Comparison of ENCODE assay signal across 1 cellular context in the genomic region with DNA sequence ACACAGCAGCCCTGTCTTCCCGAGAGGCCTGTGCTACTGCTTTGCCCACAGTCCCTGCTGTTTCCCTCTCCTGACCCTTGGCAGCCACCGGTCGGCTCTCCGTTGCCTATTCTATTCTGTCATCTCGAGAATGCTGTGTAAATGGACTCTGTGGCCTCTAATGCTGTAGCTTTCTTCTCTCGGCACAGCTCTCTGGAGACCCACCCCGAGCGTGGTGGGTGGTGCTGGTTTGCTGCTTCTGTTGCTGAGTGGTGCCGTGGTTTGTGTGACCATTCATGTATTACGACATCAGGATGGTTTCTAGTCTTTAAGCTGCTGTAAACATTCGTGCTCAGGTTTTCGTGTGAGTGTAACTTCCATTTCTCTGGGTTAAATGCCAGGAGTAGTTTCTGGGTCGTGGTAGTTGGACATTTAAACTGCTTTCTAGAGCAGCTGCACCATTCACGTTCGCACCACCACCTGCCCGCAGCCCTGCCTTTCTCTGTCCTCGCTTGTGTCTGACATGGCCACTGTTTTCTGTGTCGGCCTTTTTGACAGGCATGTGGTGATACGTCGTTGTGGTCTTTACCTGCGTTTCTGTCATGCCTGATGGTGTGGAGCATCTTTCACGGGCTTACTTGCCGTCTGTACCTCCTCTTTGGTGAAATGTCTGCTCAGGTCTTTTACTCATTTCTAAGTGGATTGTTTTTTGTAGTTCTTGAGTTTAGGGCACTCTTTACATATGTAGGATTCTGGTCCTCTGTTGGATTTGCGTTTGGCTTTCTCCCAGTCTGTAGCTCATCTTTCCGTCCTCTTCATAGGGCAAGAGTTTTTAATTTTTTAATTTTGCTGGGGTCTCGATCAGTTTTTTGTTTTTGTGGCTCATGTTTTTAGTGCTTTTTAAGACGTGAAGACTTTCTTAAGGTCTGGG.
TF ChIP-seq lines count a peak whose summit lies in the region.

No MANE protein-coding gene starts in this region.

TF ChIP-seq in HepG2, 621 proteins besides CTCF, POLR2A, EP300 and RAD21 (continues in another document):
- TF ChIP-seq, protein P1, sequence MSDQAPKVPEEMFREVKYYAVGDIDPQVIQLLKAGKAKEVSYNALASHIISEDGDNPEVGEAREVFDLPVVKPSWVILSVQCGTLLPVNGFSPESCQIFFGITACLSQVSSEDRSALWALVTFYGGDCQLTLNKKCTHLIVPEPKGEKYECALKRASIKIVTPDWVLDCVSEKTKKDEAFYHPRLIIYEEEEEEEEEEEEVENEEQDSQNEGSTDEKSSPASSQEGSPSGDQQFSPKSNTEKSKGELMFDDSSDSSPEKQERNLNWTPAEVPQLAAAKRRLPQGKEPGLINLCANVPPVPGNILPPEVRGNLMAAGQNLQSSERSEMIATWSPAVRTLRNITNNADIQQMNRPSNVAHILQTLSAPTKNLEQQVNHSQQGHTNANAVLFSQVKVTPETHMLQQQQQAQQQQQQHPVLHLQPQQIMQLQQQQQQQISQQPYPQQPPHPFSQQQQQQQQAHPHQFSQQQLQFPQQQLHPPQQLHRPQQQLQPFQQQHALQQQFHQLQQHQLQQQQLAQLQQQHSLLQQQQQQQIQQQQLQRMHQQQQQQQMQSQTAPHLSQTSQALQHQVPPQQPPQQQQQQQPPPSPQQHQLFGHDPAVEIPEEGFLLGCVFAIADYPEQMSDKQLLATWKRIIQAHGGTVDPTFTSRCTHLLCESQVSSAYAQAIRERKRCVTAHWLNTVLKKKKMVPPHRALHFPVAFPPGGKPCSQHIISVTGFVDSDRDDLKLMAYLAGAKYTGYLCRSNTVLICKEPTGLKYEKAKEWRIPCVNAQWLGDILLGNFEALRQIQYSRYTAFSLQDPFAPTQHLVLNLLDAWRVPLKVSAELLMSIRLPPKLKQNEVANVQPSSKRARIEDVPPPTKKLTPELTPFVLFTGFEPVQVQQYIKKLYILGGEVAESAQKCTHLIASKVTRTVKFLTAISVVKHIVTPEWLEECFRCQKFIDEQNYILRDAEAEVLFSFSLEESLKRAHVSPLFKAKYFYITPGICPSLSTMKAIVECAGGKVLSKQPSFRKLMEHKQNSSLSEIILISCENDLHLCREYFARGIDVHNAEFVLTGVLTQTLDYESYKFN (CRISPR knock-in tag; conservative IDR thresholded peaks at IDR 0.05): peak; percentile 43; the same call in 1 of the 2 replicates
- TF ChIP-seq ZNF501 (CRISPR knock-in tag; IDR thresholded peaks at IDR 0.05) (peak; percentile 38; the same call in 1 of the 2 replicates), ZNF331 (CRISPR knock-in tag; IDR thresholded peaks at IDR 0.05) (peak; percentile 78; the same call in 1 of the 2 replicates), NFYC (CRISPR knock-in tag; IDR thresholded peaks at IDR 0.05) (no peak), CEBPG (CRISPR knock-in tag; IDR thresholded peaks at IDR 0.05) (peak; percentile 89), HES4 (CRISPR knock-in tag; IDR thresholded peaks at IDR 0.05; ENCODE audit: borderline replicate concordance) (no peak), SAP130 (CRISPR knock-in tag; IDR thresholded peaks at IDR 0.05; ENCODE audit: low read depth) (peak; percentile 66), HIVEP1 (CRISPR knock-in tag; IDR thresholded peaks at IDR 0.05) (0 out of 2 replicates have a peak, but pooled peaks have one; percentile 19), PAWR (CRISPR knock-in tag; IDR thresholded peaks at IDR 0.05; ENCODE audit: borderline replicate concordance) (no peak), YEATS2 (CRISPR knock-in tag; IDR thresholded peaks at IDR 0.05; ENCODE audit: borderline replicate concordance) (peak; percentile 43; the same call in 1 of the 2 replicates), MED1 (CRISPR knock-in tag; IDR thresholded peaks at IDR 0.05) (peak; percentile 40; the same call in 1 of the 2 replicates), IRF2 (CRISPR knock-in tag; IDR thresholded peaks at IDR 0.05) (peak; percentile 68; the same call in 1 of the 2 replicates), HMGA1 (CRISPR knock-in tag; conservative IDR thresholded peaks at IDR 0.05) (no peak), NONO (IDR thresholded peaks at IDR 0.05) (no peak), NONO (CRISPR knock-in tag; conservative IDR thresholded peaks at IDR 0.05) (no peak; the same call in 1 of the 2 replicates), HDAC1 (CRISPR knock-in tag; IDR thresholded peaks at IDR 0.05) (0 out of 2 replicates have a peak, but pooled peaks have one; percentile 26), KAT8 (CRISPR knock-in tag; IDR thresholded peaks at IDR 0.05) (peak; percentile 56), PPARG (CRISPR knock-in tag; conservative IDR thresholded peaks at IDR 0.05) (0 out of 2 replicates have a peak, but pooled peaks have one; percentile 50), ZBTB21 (CRISPR knock-in tag; IDR thresholded peaks at IDR 0.05) (peak; percentile 33; the same call in 1 of the 2 replicates), TP53 (CRISPR knock-in tag; conservative IDR thresholded peaks at IDR 0.05) (no peak), FOXA3 (CRISPR knock-in tag; IDR thresholded peaks at IDR 0.05) (peak; percentile 63; the same call in 1 of the 2 replicates), HOXA3 (CRISPR knock-in tag; IDR thresholded peaks at IDR 0.05) (peak; percentile 76), MAFF (IDR thresholded peaks at IDR 0.05; ENCODE audit: low read depth, low read length) (no peak), SOX6 (IDR thresholded peaks at IDR 0.05) (no peak), SOX6 (CRISPR knock-in tag; IDR thresholded peaks at IDR 0.05) (peak; percentile 64)
- TF ChIP-seq, protein P2, sequence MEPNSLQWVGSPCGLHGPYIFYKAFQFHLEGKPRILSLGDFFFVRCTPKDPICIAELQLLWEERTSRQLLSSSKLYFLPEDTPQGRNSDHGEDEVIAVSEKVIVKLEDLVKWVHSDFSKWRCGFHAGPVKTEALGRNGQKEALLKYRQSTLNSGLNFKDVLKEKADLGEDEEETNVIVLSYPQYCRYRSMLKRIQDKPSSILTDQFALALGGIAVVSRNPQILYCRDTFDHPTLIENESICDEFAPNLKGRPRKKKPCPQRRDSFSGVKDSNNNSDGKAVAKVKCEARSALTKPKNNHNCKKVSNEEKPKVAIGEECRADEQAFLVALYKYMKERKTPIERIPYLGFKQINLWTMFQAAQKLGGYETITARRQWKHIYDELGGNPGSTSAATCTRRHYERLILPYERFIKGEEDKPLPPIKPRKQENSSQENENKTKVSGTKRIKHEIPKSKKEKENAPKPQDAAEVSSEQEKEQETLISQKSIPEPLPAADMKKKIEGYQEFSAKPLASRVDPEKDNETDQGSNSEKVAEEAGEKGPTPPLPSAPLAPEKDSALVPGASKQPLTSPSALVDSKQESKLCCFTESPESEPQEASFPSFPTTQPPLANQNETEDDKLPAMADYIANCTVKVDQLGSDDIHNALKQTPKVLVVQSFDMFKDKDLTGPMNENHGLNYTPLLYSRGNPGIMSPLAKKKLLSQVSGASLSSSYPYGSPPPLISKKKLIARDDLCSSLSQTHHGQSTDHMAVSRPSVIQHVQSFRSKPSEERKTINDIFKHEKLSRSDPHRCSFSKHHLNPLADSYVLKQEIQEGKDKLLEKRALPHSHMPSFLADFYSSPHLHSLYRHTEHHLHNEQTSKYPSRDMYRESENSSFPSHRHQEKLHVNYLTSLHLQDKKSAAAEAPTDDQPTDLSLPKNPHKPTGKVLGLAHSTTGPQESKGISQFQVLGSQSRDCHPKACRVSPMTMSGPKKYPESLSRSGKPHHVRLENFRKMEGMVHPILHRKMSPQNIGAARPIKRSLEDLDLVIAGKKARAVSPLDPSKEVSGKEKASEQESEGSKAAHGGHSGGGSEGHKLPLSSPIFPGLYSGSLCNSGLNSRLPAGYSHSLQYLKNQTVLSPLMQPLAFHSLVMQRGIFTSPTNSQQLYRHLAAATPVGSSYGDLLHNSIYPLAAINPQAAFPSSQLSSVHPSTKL (CRISPR knock-in tag; IDR thresholded peaks at IDR 0.05): peak; percentile 74
- TF ChIP-seq, protein P3, sequence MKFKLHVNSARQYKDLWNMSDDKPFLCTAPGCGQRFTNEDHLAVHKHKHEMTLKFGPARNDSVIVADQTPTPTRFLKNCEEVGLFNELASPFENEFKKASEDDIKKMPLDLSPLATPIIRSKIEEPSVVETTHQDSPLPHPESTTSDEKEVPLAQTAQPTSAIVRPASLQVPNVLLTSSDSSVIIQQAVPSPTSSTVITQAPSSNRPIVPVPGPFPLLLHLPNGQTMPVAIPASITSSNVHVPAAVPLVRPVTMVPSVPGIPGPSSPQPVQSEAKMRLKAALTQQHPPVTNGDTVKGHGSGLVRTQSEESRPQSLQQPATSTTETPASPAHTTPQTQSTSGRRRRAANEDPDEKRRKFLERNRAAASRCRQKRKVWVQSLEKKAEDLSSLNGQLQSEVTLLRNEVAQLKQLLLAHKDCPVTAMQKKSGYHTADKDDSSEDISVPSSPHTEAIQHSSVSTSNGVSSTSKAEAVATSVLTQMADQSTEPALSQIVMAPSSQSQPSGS (CRISPR knock-in tag; IDR thresholded peaks at IDR 0.05): 0 out of 2 replicates have a peak, but pooled peaks have one; percentile 23
- TF ChIP-seq, protein P4, sequence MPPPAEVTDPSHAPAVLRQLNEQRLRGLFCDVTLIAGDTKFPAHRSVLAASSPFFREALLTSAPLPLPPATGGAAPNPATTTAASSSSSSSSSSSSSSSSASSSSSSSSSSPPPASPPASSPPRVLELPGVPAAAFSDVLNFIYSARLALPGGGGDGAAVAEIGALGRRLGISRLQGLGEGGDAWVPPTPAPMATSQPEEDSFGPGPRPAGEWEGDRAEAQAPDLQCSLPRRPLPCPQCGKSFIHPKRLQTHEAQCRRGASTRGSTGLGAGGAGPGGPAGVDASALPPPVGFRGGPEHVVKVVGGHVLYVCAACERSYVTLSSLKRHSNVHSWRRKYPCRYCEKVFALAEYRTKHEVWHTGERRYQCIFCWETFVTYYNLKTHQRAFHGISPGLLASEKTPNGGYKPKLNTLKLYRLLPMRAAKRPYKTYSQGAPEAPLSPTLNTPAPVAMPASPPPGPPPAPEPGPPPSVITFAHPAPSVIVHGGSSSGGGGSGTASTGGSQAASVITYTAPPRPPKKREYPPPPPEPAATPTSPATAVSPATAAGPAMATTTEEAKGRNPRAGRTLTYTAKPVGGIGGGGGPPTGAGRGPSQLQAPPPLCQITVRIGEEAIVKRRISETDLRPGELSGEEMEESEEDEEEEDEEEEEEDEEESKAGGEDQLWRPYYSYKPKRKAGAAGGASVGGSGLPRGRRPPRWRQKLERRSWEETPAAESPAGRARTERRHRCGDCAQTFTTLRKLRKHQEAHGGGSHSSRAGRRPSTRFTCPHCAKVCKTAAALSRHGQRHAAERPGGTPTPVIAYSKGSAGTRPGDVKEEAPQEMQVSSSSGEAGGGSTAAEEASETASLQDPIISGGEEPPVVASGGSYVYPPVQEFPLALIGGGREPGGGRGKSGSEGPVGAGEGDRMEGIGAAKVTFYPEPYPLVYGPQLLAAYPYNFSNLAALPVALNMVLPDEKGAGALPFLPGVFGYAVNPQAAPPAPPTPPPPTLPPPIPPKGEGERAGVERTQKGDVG (CRISPR knock-in tag; IDR thresholded peaks at IDR 0.05; ENCODE audit: borderline replicate concordance): 0 out of 2 replicates have a peak, but pooled peaks have one; percentile 10
- TF ChIP-seq, protein P5, sequence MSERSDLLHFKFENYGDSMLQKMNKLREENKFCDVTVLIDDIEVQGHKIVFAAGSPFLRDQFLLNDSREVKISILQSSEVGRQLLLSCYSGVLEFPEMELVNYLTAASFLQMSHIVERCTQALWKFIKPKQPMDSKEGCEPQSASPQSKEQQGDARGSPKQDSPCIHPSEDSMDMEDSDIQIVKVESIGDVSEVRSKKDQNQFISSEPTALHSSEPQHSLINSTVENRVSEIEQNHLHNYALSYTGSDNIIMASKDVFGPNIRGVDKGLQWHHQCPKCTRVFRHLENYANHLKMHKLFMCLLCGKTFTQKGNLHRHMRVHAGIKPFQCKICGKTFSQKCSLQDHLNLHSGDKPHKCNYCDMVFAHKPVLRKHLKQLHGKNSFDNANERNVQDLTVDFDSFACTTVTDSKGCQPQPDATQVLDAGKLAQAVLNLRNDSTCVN (CRISPR knock-in tag; IDR thresholded peaks at IDR 0.05; ENCODE audit: borderline replicate concordance): peak; percentile 9; the same call in 1 of the 2 replicates
- TF ChIP-seq, protein P6, sequence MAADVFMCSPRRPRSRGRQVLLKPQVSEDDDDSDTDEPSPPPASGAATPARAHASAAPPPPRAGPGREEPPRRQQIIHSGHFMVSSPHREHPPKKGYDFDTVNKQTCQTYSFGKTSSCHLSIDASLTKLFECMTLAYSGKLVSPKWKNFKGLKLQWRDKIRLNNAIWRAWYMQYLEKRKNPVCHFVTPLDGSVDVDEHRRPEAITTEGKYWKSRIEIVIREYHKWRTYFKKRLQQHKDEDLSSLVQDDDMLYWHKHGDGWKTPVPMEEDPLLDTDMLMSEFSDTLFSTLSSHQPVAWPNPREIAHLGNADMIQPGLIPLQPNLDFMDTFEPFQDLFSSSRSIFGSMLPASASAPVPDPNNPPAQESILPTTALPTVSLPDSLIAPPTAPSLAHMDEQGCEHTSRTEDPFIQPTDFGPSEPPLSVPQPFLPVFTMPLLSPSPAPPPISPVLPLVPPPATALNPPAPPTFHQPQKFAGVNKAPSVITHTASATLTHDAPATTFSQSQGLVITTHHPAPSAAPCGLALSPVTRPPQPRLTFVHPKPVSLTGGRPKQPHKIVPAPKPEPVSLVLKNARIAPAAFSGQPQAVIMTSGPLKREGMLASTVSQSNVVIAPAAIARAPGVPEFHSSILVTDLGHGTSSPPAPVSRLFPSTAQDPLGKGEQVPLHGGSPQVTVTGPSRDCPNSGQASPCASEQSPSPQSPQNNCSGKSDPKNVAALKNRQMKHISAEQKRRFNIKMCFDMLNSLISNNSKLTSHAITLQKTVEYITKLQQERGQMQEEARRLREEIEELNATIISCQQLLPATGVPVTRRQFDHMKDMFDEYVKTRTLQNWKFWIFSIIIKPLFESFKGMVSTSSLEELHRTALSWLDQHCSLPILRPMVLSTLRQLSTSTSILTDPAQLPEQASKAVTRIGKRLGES (CRISPR knock-in tag; IDR thresholded peaks at IDR 0.05; ENCODE audit: borderline replicate concordance): no peak
- TF ChIP-seq, protein P7, sequence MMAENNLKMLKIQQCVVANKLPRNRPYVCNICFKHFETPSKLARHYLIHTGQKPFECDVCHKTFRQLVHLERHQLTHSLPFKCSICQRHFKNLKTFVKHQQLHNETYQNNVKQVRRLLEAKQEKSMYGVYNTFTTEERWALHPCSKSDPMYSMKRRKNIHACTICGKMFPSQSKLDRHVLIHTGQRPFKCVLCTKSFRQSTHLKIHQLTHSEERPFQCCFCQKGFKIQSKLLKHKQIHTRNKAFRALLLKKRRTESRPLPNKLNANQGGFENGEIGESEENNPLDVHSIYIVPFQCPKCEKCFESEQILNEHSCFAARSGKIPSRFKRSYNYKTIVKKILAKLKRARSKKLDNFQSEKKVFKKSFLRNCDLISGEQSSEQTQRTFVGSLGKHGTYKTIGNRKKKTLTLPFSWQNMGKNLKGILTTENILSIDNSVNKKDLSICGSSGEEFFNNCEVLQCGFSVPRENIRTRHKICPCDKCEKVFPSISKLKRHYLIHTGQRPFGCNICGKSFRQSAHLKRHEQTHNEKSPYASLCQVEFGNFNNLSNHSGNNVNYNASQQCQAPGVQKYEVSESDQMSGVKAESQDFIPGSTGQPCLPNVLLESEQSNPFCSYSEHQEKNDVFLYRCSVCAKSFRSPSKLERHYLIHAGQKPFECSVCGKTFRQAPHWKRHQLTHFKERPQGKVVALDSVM (CRISPR knock-in tag; IDR thresholded peaks at IDR 0.05): peak; percentile 25; the same call in 1 of the 2 replicates
- TF ChIP-seq, protein P8, sequence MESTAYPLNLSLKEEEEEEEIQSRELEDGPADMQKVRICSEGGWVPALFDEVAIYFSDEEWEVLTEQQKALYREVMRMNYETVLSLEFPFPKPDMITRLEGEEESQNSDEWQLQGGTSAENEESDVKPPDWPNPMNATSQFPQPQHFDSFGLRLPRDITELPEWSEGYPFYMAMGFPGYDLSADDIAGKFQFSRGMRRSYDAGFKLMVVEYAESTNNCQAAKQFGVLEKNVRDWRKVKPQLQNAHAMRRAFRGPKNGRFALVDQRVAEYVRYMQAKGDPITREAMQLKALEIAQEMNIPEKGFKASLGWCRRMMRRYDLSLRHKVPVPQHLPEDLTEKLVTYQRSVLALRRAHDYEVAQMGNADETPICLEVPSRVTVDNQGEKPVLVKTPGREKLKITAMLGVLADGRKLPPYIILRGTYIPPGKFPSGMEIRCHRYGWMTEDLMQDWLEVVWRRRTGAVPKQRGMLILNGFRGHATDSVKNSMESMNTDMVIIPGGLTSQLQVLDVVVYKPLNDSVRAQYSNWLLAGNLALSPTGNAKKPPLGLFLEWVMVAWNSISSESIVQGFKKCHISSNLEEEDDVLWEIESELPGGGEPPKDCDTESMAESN (CRISPR knock-in tag; conservative IDR thresholded peaks at IDR 0.05): peak; percentile 69
